ENCODE assay signal across 14 cellular contexts in genomic region chr21:43868461-43868860, GRCh38. TPM values are rescaled to one million over a fixed set of nuclear protein-coding genes. Genes with fewer than 3 reads are reported as not detected.
DNase-seq lines count a peak whose midpoint lies in the region; ATAC-seq and TF ChIP-seq lines count a peak whose summit lies in the region.
"Had no signal": no experiment of that assay in that cellular context is flagged by ENCODE, and none has a peak within 500 bp of the region (broad histone marks: within the 10 kb centered on the region; RNA-seq: fewer than 3 reads in every experiment).

No MANE protein-coding gene starts in this region.

- H3K27ac Mint-ChIP-seq in T-helper 2 cell treated with Interferon-gamma antibody and Interleukin-4, amounts not matched to agents 5 μg/mL and 100 μg/mL, for 36 hours, result peak overlapping the region; percentile 91
- H3K27ac Mint-ChIP-seq in effector memory CD8-positive, alpha-beta T cell, result peak overlapping the region; percentile 91 to 92
- H3K27ac Mint-ChIP-seq in neural crest cell (ENCODE audit: unreplicated experiment) (no peak overlapping the region), WTC11 (no peak overlapping the region)
- H3K27ac Mint-ChIP-seq: GM23338 had no signal

- ATAC-seq in effector memory CD8-positive, alpha-beta T cell (replicated peaks), result no peak
- ATAC-seq in WTC11, result no peak
- ATAC-seq: GM23338 had no signal

- peaks cover 49% of the 10 kb centered on the region for H3K4me1 Mint-ChIP-seq in T-helper 2 cell treated with Interferon-gamma antibody and Interleukin-4, amounts not matched to agents 5 μg/mL and 100 μg/mL, for 36 hours (ENCODE audit: low read depth)
- H3K4me1 Mint-ChIP-seq in effector memory CD8-positive, alpha-beta T cell (ENCODE audit: low read depth in 2 of 2), result peaks cover 43 to 53% of the 10 kb centered on the region in 2 donors
- peaks cover 27% of the 10 kb centered on the region for H3K4me1 Mint-ChIP-seq in neural crest cell
- peaks cover 14% of the 10 kb centered on the region for H3K4me1 Mint-ChIP-seq in WTC11

- CTCF ChIA-PET in WTC11 (lab: Charles Lee), result interaction anchor here (0.6 kb wide), 1 partner anchor 396 kb away, joined by 4 read pairs; no protein-coding TSS in a partner anchor

- no peak for DNase-seq in T-helper 2 cell treated with Interferon-gamma antibody and Interleukin-4, amounts not matched to agents 5 μg/mL and 100 μg/mL, for 36 hours (ENCODE audit: low spot score)
- no peak for DNase-seq in T-helper 2 cell
- DNase-seq in NCI-H2029 treated with DMSO at 0.1 percent for 48 hours (lab: John Stamatoyannopoulos, UW), result peak; percentile 52
- no peak for DNase-seq in effector memory CD8-positive, alpha-beta T cell
- DNase-seq in neural crest cell (ENCODE audit: low read depth, low spot score), result no peak
- no peak for DNase-seq in WTC11 (ENCODE audit: low spot score)
- no peak for DNase-seq in NCI-H1417 (lab: John Stamatoyannopoulos, UW)
- no peak for DNase-seq in stimulated activated CD4-positive, alpha-beta T cell treated with anti-CD3 and anti-CD28 coated beads, Interleukin-15, amount 100 ng/mL, for 24 hours
- DNase-seq: ACHN; activated CD4-positive, alpha-beta T cell treated with anti-CD3 and anti-CD28 coated beads for 4 hours; activated naive CD8-positive, alpha-beta T cell treated with anti-CD3 and anti-CD28 coated beads, Interleukin-2, amount 10 ng/mL, durations not matched to agents 7 days and 5 days; NCI-H146; upper lobe of left lung had no signal

- peak overlapping the region; percentile 87 for H3K4me3 Mint-ChIP-seq in T-helper 2 cell treated with Interferon-gamma antibody and Interleukin-4, amounts not matched to agents 5 μg/mL and 100 μg/mL, for 36 hours
- peak overlapping the region in 1 of 2 donors; percentile 83 for H3K4me3 Mint-ChIP-seq in effector memory CD8-positive, alpha-beta T cell
- H3K4me3 Mint-ChIP-seq in neural crest cell (peak overlapping the region; percentile 73), WTC11 (no peak overlapping the region)
- H3K4me3 Mint-ChIP-seq: GM23338 had no signal

- H3K27me3 Mint-ChIP-seq in T-helper 2 cell treated with Interferon-gamma antibody and Interleukin-4, amounts not matched to agents 5 μg/mL and 100 μg/mL, for 36 hours (ENCODE audit: low read depth), result no peaks in the 10 kb centered on the region
- H3K27me3 Mint-ChIP-seq in effector memory CD8-positive, alpha-beta T cell, result no peaks in the 10 kb centered on the region
- H3K27me3 Mint-ChIP-seq in neural crest cell (ENCODE audit: low read depth) (peaks cover 3% of the 10 kb centered on the region), WTC11 (ENCODE audit: low read depth) (peaks cover 18% of the 10 kb centered on the region)
- H3K27me3 Mint-ChIP-seq: activated naive CD8-positive, alpha-beta T cell treated with anti-CD3 and anti-CD28 coated beads, Interleukin-2, amount 10 ng/mL, durations not matched to agents 7 days and 5 days had no signal

- peaks cover 55% of the 10 kb centered on the region for H3K36me3 Mint-ChIP-seq in T-helper 2 cell treated with Interferon-gamma antibody and Interleukin-4, amounts not matched to agents 5 μg/mL and 100 μg/mL, for 36 hours (ENCODE audit: low read depth)
- peaks cover 32% of the 10 kb centered on the region for H3K36me3 Mint-ChIP-seq in effector memory CD8-positive, alpha-beta T cell (ENCODE audit: insufficient read depth)
- H3K36me3 Mint-ChIP-seq in neural crest cell (ENCODE audit: low read depth) (peaks cover 13% of the 10 kb centered on the region), WTC11 (no peaks in the 10 kb centered on the region)

- POLR2A ChIA-PET in WTC11 (lab: Charles Lee), result no interaction called here

- no peaks in the 10 kb centered on the region for H3K9me3 Mint-ChIP-seq in T-helper 2 cell treated with Interferon-gamma antibody and Interleukin-4, amounts not matched to agents 5 μg/mL and 100 μg/mL, for 36 hours
- H3K9me3 Mint-ChIP-seq in effector memory CD8-positive, alpha-beta T cell, result no peaks in the 10 kb centered on the region
- H3K9me3 Mint-ChIP-seq in neural crest cell (no peaks in the 10 kb centered on the region), WTC11 (no peaks in the 10 kb centered on the region)
- H3K9me3 Mint-ChIP-seq: activated naive CD8-positive, alpha-beta T cell treated with anti-CD3 and anti-CD28 coated beads, Interleukin-2, amount 10 ng/mL, durations not matched to agents 7 days and 5 days; GM23338 had no signal

- TF ChIP-seq CTCF in neural crest cell (conservative IDR thresholded peaks at IDR 0.05) (no peak), WTC11 (IDR thresholded peaks at IDR 0.05) (no peak)

TF ChIP-seq in WTC11, 78 proteins besides CTCF, POLR2A, EP300 and RAD21 (continues in another document):
- TF ChIP-seq ZBTB43 (CRISPR knock-in tag; IDR thresholded peaks at IDR 0.05) (no peak), USF1 (CRISPR knock-in tag; IDR thresholded peaks at IDR 0.05) (no peak), ATF2 (CRISPR knock-in tag; IDR thresholded peaks at IDR 0.05; ENCODE audit: borderline replicate concordance, low read depth) (no peak), ATF6 (CRISPR knock-in tag; IDR thresholded peaks at IDR 0.05) (no peak), E2F5 (CRISPR knock-in tag; IDR thresholded peaks at IDR 0.05) (no peak), PREB (CRISPR knock-in tag; IDR thresholded peaks at IDR 0.05; ENCODE audit: borderline replicate concordance) (no peak), HMGA2 (CRISPR knock-in tag; IDR thresholded peaks at IDR 0.05) (no peak), SOX15 (CRISPR knock-in tag; IDR thresholded peaks at IDR 0.05) (no peak), GABPB1 (CRISPR knock-in tag; IDR thresholded peaks at IDR 0.05) (no peak), NFATC4 (CRISPR knock-in tag; IDR thresholded peaks at IDR 0.05) (no peak), ATF1 (CRISPR knock-in tag; IDR thresholded peaks at IDR 0.05) (no peak)

RNA-seq across cellular contexts. Expression of gene AGPAT3, which starts 3.4 kb away (rescaled TPM):
- total RNA-seq in neural crest cell (37.3 and 40.3 TPM in 2 replicates), WTC11 (2021) (5.6 to 9.7 TPM (median 9.4 TPM) in 3 replicates)

Comparison
In these comparisons a context has a peak if more than half of its experiments do, and no peak if none do; other contexts are left out.
1. H3K27ac Mint-ChIP-seq: peak in T-helper 2 cell treated with Interferon-gamma antibody and Interleukin-4, amounts not matched to agents 5 μg/mL and 100 μg/mL, for 36 hours (single experiment) and effector memory CD8-positive, alpha-beta T cell (2 of 2); none in neural crest cell (single experiment) and WTC11 (single experiment).